ENCODE assay signal across 18 cellular contexts in the genomic region with DNA sequence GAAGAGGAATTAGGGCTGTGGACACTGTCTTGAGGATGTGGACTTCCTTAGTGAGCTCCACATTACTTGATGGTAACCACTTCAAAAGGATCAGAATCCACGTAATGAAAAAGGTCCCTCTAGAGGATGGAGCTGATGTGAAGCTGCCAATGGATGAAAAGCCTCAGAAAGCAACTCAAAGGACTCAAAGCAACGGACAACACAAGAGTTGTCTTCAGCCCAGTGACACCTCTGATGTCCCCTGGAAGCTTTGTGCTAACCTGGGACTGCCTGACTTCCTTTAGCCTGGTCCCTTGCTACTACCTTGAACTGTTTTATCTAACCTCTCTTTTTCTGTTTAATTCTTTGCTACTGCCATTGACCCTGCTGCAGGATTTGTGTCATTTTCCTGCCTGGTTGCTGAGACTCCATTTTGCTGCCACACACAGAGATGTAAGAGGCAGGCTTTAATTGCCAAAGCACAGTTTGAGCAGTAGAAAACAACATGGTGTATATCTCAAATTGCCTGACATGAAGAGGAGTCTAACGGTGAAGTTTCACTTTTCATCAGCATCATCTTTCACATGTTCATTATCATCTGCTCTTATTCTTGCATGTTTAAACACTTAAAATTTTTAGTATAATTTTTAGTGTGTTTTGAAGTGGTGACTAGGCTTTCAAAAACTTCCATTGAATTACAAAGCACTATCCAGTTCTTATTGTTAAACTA. TPM values are rescaled to one million over a fixed set of nuclear protein-coding genes. Genes with fewer than 3 reads are reported as not detected.
DNase-seq lines count a peak whose midpoint lies in the region; ATAC-seq, FAIRE-seq and TF ChIP-seq lines count a peak whose summit lies in the region.
"Had no signal": no experiment of that assay in that cellular context is flagged by ENCODE, and none has a peak within 500 bp of the region (broad histone marks: within the 10 kb centered on the region; RNA-seq: fewer than 3 reads in every experiment).

No MANE protein-coding gene starts in this region.

- no peaks in the 10 kb centered on the region for H3K9me3 ChIP-seq in ascending aorta
- H3K9me3 ChIP-seq: Peyer's patch had no signal

- no peak for DNase-seq in bronchial epithelial cell (ENCODE audit: low read depth)
- DNase-seq in DMS53 (lab: John Stamatoyannopoulos, UW), result no peak
- DNase-seq in ascending aorta (ENCODE audit: low spot score in 2 of 2), result no peak
- DNase-seq: COR-L47, DMS153, EL, HCEC 1CT, Kasumi-1, NCI-H187, NCI-H2171, NCI-H82, Peyer's patch, T1000 had no signal

- no peaks in the 10 kb centered on the region for H3K36me3 ChIP-seq in bronchial epithelial cell (ENCODE audit: control insufficient read depth, insufficient read depth, low read length)
- no peaks in the 10 kb centered on the region for H3K36me3 ChIP-seq in ascending aorta
- H3K36me3 ChIP-seq: Peyer's patch had no signal

- no peaks in the 10 kb centered on the region for H3K27me3 ChIP-seq in bronchial epithelial cell (ENCODE audit: control insufficient read depth, insufficient read depth, low read length)
- H3K27me3 ChIP-seq in ascending aorta, result no peaks in the 10 kb centered on the region
- H3K27me3 ChIP-seq: Peyer's patch had no signal

- no peak for TF ChIP-seq CTCF in bronchial epithelial cell (IDR thresholded peaks at IDR 0.05; ENCODE audit: insufficient read depth, low read length, severe bottlenecking)
- no peak for TF ChIP-seq CTCF in ascending aorta (IDR thresholded peaks at IDR 0.05)

- no peak overlapping the region for H3K4me3 ChIP-seq in bronchial epithelial cell (ENCODE audit: low read depth, low read length)
- H3K4me3 ChIP-seq in ascending aorta, result no peak overlapping the region
- H3K4me3 ChIP-seq: Peyer's patch had no signal

- intact Hi-C loops in ascending aorta (cut with DNase I), result no loop called here

- ATAC-seq in GM18519 (IDR thresholded peaks at IDR 0.05; ENCODE audit: low FRiP score, unreplicated experiment) (peak; percentile 55), GM19395 (IDR thresholded peaks at IDR 0.05; ENCODE audit: unreplicated experiment) (peak; percentile 71), HG03432 (IDR thresholded peaks at IDR 0.05; ENCODE audit: unreplicated experiment) (peak; percentile 57), HG03108 (IDR thresholded peaks at IDR 0.05; ENCODE audit: unreplicated experiment) (no peak)
- ATAC-seq: Right ventricle myocardium inferior had no signal

- no peak overlapping the region for H3K27ac ChIP-seq in ascending aorta
- H3K27ac ChIP-seq: Peyer's patch had no signal

- FAIRE-seq in bronchial epithelial cell (lab: Jason Lieb, UNC), result peak; percentile 87

- no peaks in the 10 kb centered on the region for H3K4me1 ChIP-seq in ascending aorta
- H3K4me1 ChIP-seq: Peyer's patch had no signal

RNA-seq across cellular contexts. Expression of a gene that starts 11.1 kb away (rescaled TPM):
- total RNA-seq in bronchial epithelial cell, result 20.0 and 23.0 TPM in 2 replicates
- total RNA-seq in ascending aorta, result 53.6 TPM
